Comparison of ENCODE assay signal across 1 cellular context in the genomic region with DNA sequence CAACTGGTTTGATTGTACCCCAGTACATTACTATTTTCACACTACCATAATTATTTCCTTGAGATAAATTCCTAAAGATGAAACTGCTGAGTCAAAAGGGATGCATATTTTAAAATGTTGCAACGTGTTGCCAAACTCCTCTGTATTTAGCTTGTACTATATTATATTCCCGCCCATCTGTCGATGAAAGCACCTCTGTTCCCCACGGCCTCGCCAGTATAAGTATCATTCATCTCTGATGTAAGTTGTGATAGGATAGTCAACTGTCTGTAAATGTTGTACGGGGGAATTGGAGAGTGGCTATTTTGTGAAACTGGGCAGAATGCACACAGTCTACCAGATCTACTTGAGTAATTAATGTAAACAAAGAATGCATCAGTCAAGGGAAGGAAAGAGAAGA.
TF ChIP-seq lines count a peak whose summit lies in the region.

No MANE protein-coding gene starts in this region.

TF ChIP-seq in HepG2, 621 proteins besides CTCF, POLR2A, EP300 and RAD21 (continued from another document):
- TF ChIP-seq, protein P1, sequence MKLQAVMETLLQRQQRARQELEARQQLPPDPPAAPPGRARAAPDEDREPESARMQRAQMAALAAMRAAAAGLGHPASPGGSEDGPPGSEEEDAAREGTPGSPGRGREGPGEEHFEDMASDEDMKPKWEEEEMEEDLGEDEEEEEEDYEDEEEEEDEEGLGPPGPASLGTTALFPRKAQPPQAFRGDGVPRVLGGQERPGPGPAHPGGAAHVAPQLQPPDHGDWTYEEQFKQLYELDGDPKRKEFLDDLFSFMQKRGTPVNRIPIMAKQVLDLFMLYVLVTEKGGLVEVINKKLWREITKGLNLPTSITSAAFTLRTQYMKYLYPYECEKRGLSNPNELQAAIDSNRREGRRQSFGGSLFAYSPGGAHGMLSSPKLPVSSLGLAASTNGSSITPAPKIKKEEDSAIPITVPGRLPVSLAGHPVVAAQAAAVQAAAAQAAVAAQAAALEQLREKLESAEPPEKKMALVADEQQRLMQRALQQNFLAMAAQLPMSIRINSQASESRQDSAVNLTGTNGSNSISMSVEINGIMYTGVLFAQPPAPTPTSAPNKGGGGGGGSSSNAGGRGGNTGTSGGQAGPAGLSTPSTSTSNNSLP (IDR thresholded peaks at IDR 0.05; ENCODE audit: low read depth, low read length): peak; percentile 32; the same call in 1 of the 2 replicates
- TF ChIP-seq ZNF382 (CRISPR knock-in tag; IDR thresholded peaks at IDR 0.05; ENCODE audit: borderline replicate concordance): no peak
- TF ChIP-seq, protein P2, sequence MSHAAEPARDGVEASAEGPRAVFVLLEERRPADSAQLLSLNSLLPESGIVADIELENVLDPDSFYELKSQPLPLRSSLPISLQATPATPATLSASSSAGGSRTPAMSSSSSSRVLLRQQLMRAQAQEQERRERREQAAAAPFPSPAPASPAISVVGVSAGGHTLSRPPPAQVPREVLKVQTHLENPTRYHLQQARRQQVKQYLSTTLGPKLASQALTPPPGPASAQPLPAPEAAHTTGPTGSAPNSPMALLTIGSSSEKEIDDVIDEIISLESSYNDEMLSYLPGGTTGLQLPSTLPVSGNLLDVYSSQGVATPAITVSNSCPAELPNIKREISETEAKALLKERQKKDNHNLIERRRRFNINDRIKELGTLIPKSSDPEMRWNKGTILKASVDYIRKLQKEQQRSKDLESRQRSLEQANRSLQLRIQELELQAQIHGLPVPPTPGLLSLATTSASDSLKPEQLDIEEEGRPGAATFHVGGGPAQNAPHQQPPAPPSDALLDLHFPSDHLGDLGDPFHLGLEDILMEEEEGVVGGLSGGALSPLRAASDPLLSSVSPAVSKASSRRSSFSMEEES (CRISPR knock-in tag; IDR thresholded peaks at IDR 0.05): no peak
